Comparison of ENCODE assay signal across 10 cellular contexts in genomic region chr17:7852262-7852670, GRCh38. TPM values are rescaled to one million over a fixed set of nuclear protein-coding genes. Genes with fewer than 3 reads are reported as not detected.
DNase-seq lines count a peak whose midpoint lies in the region; ATAC-seq and TF ChIP-seq lines count a peak whose summit lies in the region.
"Had no signal": no experiment of that assay in that cellular context is flagged by ENCODE, and none has a peak within 500 bp of the region (broad histone marks: within the 10 kb centered on the region; RNA-seq: fewer than 3 reads in every experiment).

No MANE protein-coding gene starts in this region.

- peaks cover 0 to 40% (median 26%) of the 10 kb centered on the region in 3 experiments; a peak in 4 of 7 replicates for H3K36me3 Mint-ChIP-seq in H9 (ENCODE audit: insufficient read depth in 1 of 3, low read depth in 3 of 3)

- H3K27me3 Mint-ChIP-seq in H9 (ENCODE audit: low read depth), result peaks cover 18% of the 10 kb centered on the region

- no peaks in the 10 kb centered on the region for H3K79me2 ChIP-seq in parathyroid adenoma
- no peaks in the 10 kb centered on the region for H3K79me2 ChIP-seq in H9 (ENCODE audit: insufficient read depth, low read length)

- no peak overlapping the region for H2BK20ac ChIP-seq in H9 (ENCODE audit: low read depth, low read length, poor library complexity, severe bottlenecking)

- no peaks in the 10 kb centered on the region for H3K79me1 ChIP-seq in H9 (ENCODE audit: insufficient read depth, low read depth, low read length, poor library complexity, severe bottlenecking)

- DNase-seq in activated CD4-positive, alpha-beta T cell treated with anti-CD3 and anti-CD28 coated beads for 4 hours, result peak; percentile 19 to 30
- no peak for DNase-seq in activated CD4-positive, alpha-beta T cell treated with anti-CD3 and anti-CD28 coated beads for 1 hour
- DNase-seq in Peyer's patch, result no peak
- no peak for DNase-seq in effector memory CD4-positive, alpha-beta T cell
- DNase-seq in DMS53 (lab: John Stamatoyannopoulos, UW), result no peak
- DNase-seq in H9, result no peak

- peaks cover 10 to 40% (median 17%) of the 10 kb centered on the region in 4 donors for H3K4me1 ChIP-seq in Peyer's patch
- peaks cover 29% of the 10 kb centered on the region for H3K4me1 ChIP-seq in effector memory CD4-positive, alpha-beta T cell (ENCODE audit: control insufficient read depth, insufficient read depth, low read length, poor library complexity, severe bottlenecking)
- H3K4me1 ChIP-seq in parathyroid adenoma, result peaks cover 15% of the 10 kb centered on the region
- no peaks in the 10 kb centered on the region; the same call in 1 of the 2 replicates for H3K4me1 ChIP-seq in H9 (ENCODE audit: insufficient read depth, low read length)

- no peak for ATAC-seq in HG03460 (IDR thresholded peaks at IDR 0.05; ENCODE audit: unreplicated experiment)

- peak overlapping the region in 1 of 2 experiments; percentile 84; a peak in 2 of 5 replicates for H3K4me3 Mint-ChIP-seq in H9

- no peak overlapping the region for H3K4me3 ChIP-seq in Peyer's patch
- H3K4me3 ChIP-seq in effector memory CD4-positive, alpha-beta T cell (ENCODE audit: insufficient read depth, low read depth, low read length, poor library complexity, severe bottlenecking), result no peak overlapping the region
- no peak overlapping the region for H3K4me3 ChIP-seq in parathyroid adenoma (ENCODE audit: low read depth, low read length)
- H3K4me3 ChIP-seq: thyroid gland had no signal

- H3K27me3 ChIP-seq in Peyer's patch (no peaks in the 10 kb centered on the region), parathyroid adenoma (ENCODE audit: control insufficient read depth, insufficient read depth, low read length) (no peaks in the 10 kb centered on the region), H9 (ENCODE audit: insufficient read depth, low read length) (peaks cover 30% of the 10 kb centered on the region; the same call in 1 of the 2 replicates)
- H3K27me3 ChIP-seq in effector memory CD4-positive, alpha-beta T cell (replicated peaks; ENCODE audit: control insufficient read depth, insufficient read depth, low read length, poor library complexity, severe bottlenecking), result no peaks in the 10 kb centered on the region
- H3K27me3 ChIP-seq: thyroid gland had no signal

- H3K23ac ChIP-seq in H9 (ENCODE audit: insufficient read length, low read depth, low read length), result no peak overlapping the region

- H3K4ac ChIP-seq in H9 (ENCODE audit: low read depth, low read length), result no peak overlapping the region

- no peak overlapping the region for H3T11ph ChIP-seq in H9 (ENCODE audit: low read length)

- H3K23me2 ChIP-seq in H9 (ENCODE audit: insufficient read length, low read depth, low read length, poor library complexity, severe bottlenecking), result peaks cover 26% of the 10 kb centered on the region

- H3K4me2 ChIP-seq in parathyroid adenoma (ENCODE audit: low read length) (peak overlapping the region; percentile 66), H9 (ENCODE audit: insufficient read depth, insufficient read length, low read length) (no peak overlapping the region)

- TF ChIP-seq POLR2A in Peyer's patch (IDR thresholded peaks at IDR 0.05), result no peak

- H2BK12ac ChIP-seq in H9 (ENCODE audit: insufficient read length, low read depth, low read length), result no peak overlapping the region

- no peak overlapping the region for H4K91ac ChIP-seq in H9 (ENCODE audit: insufficient read length, low read depth, low read length)

- H3K56ac ChIP-seq in H9 (ENCODE audit: insufficient read length, low read depth, low read length), result no peak overlapping the region

- TF ChIP-seq CTCF in Peyer's patch (IDR thresholded peaks at IDR 0.05), result no peak
- TF ChIP-seq CTCF in parathyroid adenoma (IDR thresholded peaks at IDR 0.05), result no peak
- no peak for TF ChIP-seq CTCF in H9 (conservative IDR thresholded peaks at IDR 0.05)

- H3K27ac ChIP-seq in Peyer's patch (peak overlapping the region in 3 of 4 donors; percentile 14 to 72 (median 52)), parathyroid adenoma (peak overlapping the region; percentile 16), H9 (ENCODE audit: insufficient read length, low read depth, low read length) (no peak overlapping the region)
- H3K27ac ChIP-seq in effector memory CD4-positive, alpha-beta T cell (ENCODE audit: insufficient read depth, low read length, poor library complexity, severe bottlenecking), result peak overlapping the region; percentile 62

- peaks cover 0 to 77% (median 0%) of the 10 kb centered on the region in 3 donors for H3K36me3 ChIP-seq in Peyer's patch
- peaks cover 36% of the 10 kb centered on the region for H3K36me3 ChIP-seq in effector memory CD4-positive, alpha-beta T cell (ENCODE audit: control insufficient read depth, insufficient read depth, low read length)
- no peaks in the 10 kb centered on the region for H3K36me3 ChIP-seq in parathyroid adenoma (ENCODE audit: control insufficient read depth, insufficient read depth, low read length)

- no peaks in the 10 kb centered on the region for H4K20me1 ChIP-seq in H9 (ENCODE audit: control insufficient read depth, insufficient read depth, insufficient read length)

- H3K27ac Mint-ChIP-seq in H9, result no peak overlapping the region

- H3K9ac ChIP-seq in parathyroid adenoma (no peak overlapping the region), H9 (ENCODE audit: extremely low read depth, insufficient read length, low read length) (no peak overlapping the region)

- H3K9me3 ChIP-seq in Peyer's patch (no peaks in the 10 kb centered on the region), parathyroid adenoma (ENCODE audit: control insufficient read depth, low read length) (no peaks in the 10 kb centered on the region), H9 (ENCODE audit: control insufficient read depth, low read depth, low read length) (no peaks in the 10 kb centered on the region)
- no peaks in the 10 kb centered on the region for H3K9me3 ChIP-seq in effector memory CD4-positive, alpha-beta T cell (ENCODE audit: control insufficient read depth, low read length)
- H3K9me3 ChIP-seq: thyroid gland had no signal

- no peak overlapping the region for H2AK5ac ChIP-seq in H9 (ENCODE audit: insufficient read length, low read length)

- H2AFZ ChIP-seq in parathyroid adenoma (no peak overlapping the region), H9 (ENCODE audit: low read length) (no peak overlapping the region)

- H2BK15ac ChIP-seq in H9 (ENCODE audit: low read depth, low read length), result no peak overlapping the region

- H2BK120ac ChIP-seq in H9 (ENCODE audit: low read depth, low read length, poor library complexity, severe bottlenecking), result no peak overlapping the region

- H3K4me1 Mint-ChIP-seq in H9, result peaks cover 16 to 31% of the 10 kb centered on the region in 2 experiments

- no peak overlapping the region for H4K5ac ChIP-seq in H9 (ENCODE audit: insufficient read length, low read depth, low read length)

- no peak overlapping the region for H3K18ac ChIP-seq in H9 (ENCODE audit: insufficient read length, low read depth, low read length)

- H4K8ac ChIP-seq in H9 (replicated peaks; ENCODE audit: insufficient read length, low read depth, low read length), result no peak overlapping the region

- 0 out of 5 replicates have a peak, but pooled peaks cover 0 to 3% of the 10 kb centered on the region in 2 experiments for H3K9me3 Mint-ChIP-seq in H9

- H2BK5ac ChIP-seq in H9 (ENCODE audit: insufficient read length, low read length), result no peak overlapping the region

- H3K14ac ChIP-seq in H9 (ENCODE audit: insufficient read depth, low read length), result no peak overlapping the region; the same call in 1 of the 2 replicates

- WGBS in H9 (ENCODE audit: extremely low coverage, insufficient read length, low lambda C conversion rate), result no CpG with 5 or more reads among the region's 20 CpGs

RNA-seq across cellular contexts. Expression of gene TMEM88, which starts 2.6 kb away (rescaled TPM):
- total RNA-seq in Peyer's patch, result 10 to 100 TPM in 3 of 4 donors, 1 to 10 TPM in 1; 3.4 to 29.7 (median 12.9) TPM
- 8.9 and 11.3 TPM in 2 replicates for total RNA-seq in H9 (2021)
- total RNA-seq: A172 had no signal

RNA-seq across cellular contexts. Expression of gene NAA38, which starts 5.1 kb away (rescaled TPM):
- 10 to 100 TPM; 28.6 to 75.8 (median 47.8) TPM for total RNA-seq in Peyer's patch
- total RNA-seq in H9 (2021), result 40.0 and 50.2 TPM in 2 replicates

RNA-seq across cellular contexts. Expression of gene CYB5D1, which starts 5.5 kb away (rescaled TPM):
- 1 to 10 TPM; 3.3 to 5.1 (median 4.2) TPM for total RNA-seq in Peyer's patch
- total RNA-seq in H9 (2021), result 17.1 and 18.0 TPM in 2 replicates

RNA-seq across cellular contexts. Expression of gene KDM6B, which starts 18.2 kb away (rescaled TPM):
- total RNA-seq in Peyer's patch (10 to 100 TPM; 32.1 to 45.6 (median 36.4) TPM), H9 (2021) (26.7 and 28.9 TPM in 2 replicates)

RNA-seq across cellular contexts. Expression of gene CHD3, which starts 36.3 kb away (rescaled TPM):
- total RNA-seq in Peyer's patch (10 to 100 TPM; 36.1 to 99.9 (median 45.1) TPM), H9 (2021) (33.2 and 35.7 TPM in 2 replicates)

Comparison
In these comparisons a context has a peak if more than half of its experiments do, and no peak if none do; other contexts are left out.
1. DNase-seq: peak in activated CD4-positive, alpha-beta T cell treated with anti-CD3 and anti-CD28 coated beads for 4 hours (2 of 2); none in activated CD4-positive, alpha-beta T cell treated with anti-CD3 and anti-CD28 coated beads for 1 hour (single experiment), Peyer's patch (0 of 3), effector memory CD4-positive, alpha-beta T cell (0 of 3), DMS53 (single experiment) and H9 (single experiment).